Comparison of ENCODE assay signal across 15 cellular contexts in genomic region chr13:36193151-36193855, GRCh38. TPM values are rescaled to one million over a fixed set of nuclear protein-coding genes. Genes with fewer than 3 reads are reported as not detected.
DNase-seq lines count a peak whose midpoint lies in the region; TF ChIP-seq lines count a peak whose summit lies in the region.
"Had no signal": no experiment of that assay in that cellular context is flagged by ENCODE, and none has a peak within 500 bp of the region (broad histone marks: within the 10 kb centered on the region; RNA-seq: fewer than 3 reads in every experiment).

No MANE protein-coding gene starts in this region.

- no peak for TF ChIP-seq POLR2A in spleen (IDR thresholded peaks at IDR 0.05)

- peak overlapping the region; percentile 55 for H3K9ac ChIP-seq in skeletal muscle satellite cell (ENCODE audit: low read depth, low read length)

- intact Hi-C loops in spleen (cut with DNase I; ENCODE audit: low total_unique reads) = no loop called here

- TF ChIP-seq CTCF in RWPE1 (conservative IDR thresholded peaks at IDR 0.05; ENCODE audit: low read depth) = no peak
- no peak for TF ChIP-seq CTCF in spleen (IDR thresholded peaks at IDR 0.05 in 8 of 11, conservative IDR thresholded peaks at IDR 0.05 in 3 of 11)

- H3K4me1 ChIP-seq in skeletal muscle satellite cell (ENCODE audit: control insufficient read depth, insufficient read depth, low read length) (peaks cover 26% of the 10 kb centered on the region), spleen (no peaks in the 10 kb centered on the region)
- H3K4me1 ChIP-seq: testis had no signal

- POLR2A ChIA-PET in RWPE1 (lab: Yijun Ruan, JAX; ENCODE audit: low non-redundant PET) = no interaction called here

- no peak overlapping the region for H3K4me3 ChIP-seq in skeletal muscle satellite cell (ENCODE audit: low read length)
- no peak overlapping the region for H3K4me3 ChIP-seq in spleen
- H3K4me3 ChIP-seq: testis had no signal

- peak overlapping the region; percentile 63 for H3K4me2 ChIP-seq in skeletal muscle satellite cell (ENCODE audit: low read length)

- DNase-seq in HPDE6-E6E7 (ENCODE audit: extremely low spot score) = peak; percentile 0
- DNase-seq in RWPE1 (ENCODE audit: low spot score) = peak; percentile 46
- DNase-seq in fibroblast of gingiva (ENCODE audit: low read depth) = peak; percentile 55
- no peak for DNase-seq in spleen
- DNase-seq in AG08396 (ENCODE audit: low spot score) = no peak
- DNase-seq in SKM-1 (lab: John Stamatoyannopoulos, UW; ENCODE audit: unreplicated experiment) = no peak
- DNase-seq: activated CD8-positive, alpha-beta memory T cell treated with anti-CD3 and anti-CD28 coated beads, Interleukin-2, amount 10 ng/mL, durations not matched to agents 7 days and 5 days; effector CD4-positive, alpha-beta T cell; glutamatergic neuron; Kasumi-1; left colon; NCI-H526 treated with DMSO at 0.1 percent for 48 hours; testis had no signal

- H3K9me3 ChIP-seq in skeletal muscle satellite cell (replicated peaks; ENCODE audit: low read length) (no peaks in the 10 kb centered on the region), spleen (no peaks in the 10 kb centered on the region)
- H3K9me3 ChIP-seq: testis had no signal

- H3K27ac ChIP-seq in RWPE1 = no peak overlapping the region
- no peak overlapping the region for H3K27ac ChIP-seq in spleen
- H3K27ac ChIP-seq: testis, VCaP had no signal

- CTCF ChIA-PET in RWPE1 (lab: Yijun Ruan, JAX) = no interaction called here

- H3K27me3 ChIP-seq in skeletal muscle satellite cell (ENCODE audit: control insufficient read depth, insufficient read depth, low read length) = peaks cover 4% of the 10 kb centered on the region
- no peaks in the 10 kb centered on the region for H3K27me3 ChIP-seq in spleen (replicated peaks in 1 of 7)
- H3K27me3 ChIP-seq: testis had no signal

- no peaks in the 10 kb centered on the region for H3K36me3 ChIP-seq in skeletal muscle satellite cell (ENCODE audit: insufficient read depth, low read length)
- no peaks in the 10 kb centered on the region for H3K36me3 ChIP-seq in spleen

- WGBS in spleen, 5 donors = 89 to 98% (median 97%) methylated on average over 1 of the region's 1 CpG

RNA-seq across cellular contexts. Expression of gene SOHLH2, which starts 21.1 kb away (rescaled TPM):
- total RNA-seq in skeletal muscle satellite cell (2012; rRNA removed) = 0.25 and 0.87 TPM in 2 replicates
- total RNA-seq in spleen = not detected
- under 1 TPM in 1 of 3 donors, not detected in 2; 0.06 TPM for polyA plus RNA-seq in spleen
- total RNA-seq: activated CD8-positive, alpha-beta memory T cell treated with anti-CD3 and anti-CD28 coated beads, Interleukin-2, amount 10 ng/mL, durations not matched to agents 7 days and 5 days; left colon had no signal

Comparison
In these comparisons a context has a peak if more than half of its experiments do, and no peak if none do; other contexts are left out.
1. DNase-seq: peak in HPDE6-E6E7 (single experiment), RWPE1 (single experiment) and fibroblast of gingiva (single experiment); none in spleen (single experiment), AG08396 (single experiment) and SKM-1 (single experiment).